26 cellular contexts compared by ENCODE assay signal in genomic region chr2:209685340-209685739, GRCh38.
"Had no signal": no experiment of that assay in that cellular context is flagged by ENCODE, and none has a peak within 500 bp of the region (broad histone marks: within the 10 kb centered on the region; RNA-seq: fewer than 3 reads in every experiment).

No MANE protein-coding gene starts in this region.

- H3K4me3 Mint-ChIP-seq: activated B cell treated with CpG ODN at 0.5 μM for 24 hours; activated CD8-positive, alpha-beta T cell treated with anti-CD3 and anti-CD28 coated beads for 36 hours; activated naive CD8-positive, alpha-beta T cell; activated T-cell treated with anti-CD3 and anti-CD28 coated beads, Interleukin-2, amount 50 U/mL, for 4 hours; activated T-helper 17 cell treated with anti-CD3 and anti-CD28 coated beads, Interleukin-2, amount 50 U/mL, for 72 hours; T-helper 17 cell; T-helper 2 cell treated with Interferon-gamma antibody and Interleukin-4, amounts not matched to agents 5 μg/mL and 100 μg/mL, for 36 hours had no signal

- H3K4me1 Mint-ChIP-seq: activated B cell treated with CpG ODN at 0.5 μM for 24 hours; activated T-helper 17 cell treated with anti-CD3 and anti-CD28 coated beads, Interleukin-2, amount 50 U/mL, for 72 hours; T-helper 17 cell had no signal

- ATAC-seq: activated CD4-positive, CD25-positive, alpha-beta regulatory T cell treated with anti-CD3 and anti-CD28 coated beads, Interleukin-2, amount 50 U/mL, for 24 hours; activated CD8-positive, alpha-beta T cell treated with anti-CD3 and anti-CD28 coated beads for 36 hours; activated T-cell treated with anti-CD3 and anti-CD28 coated beads, Interleukin-2, amount 50 U/mL, for 4 hours; activated T-helper 17 cell treated with anti-CD3 and anti-CD28 coated beads, Interleukin-2, amount 50 U/mL, for 72 hours; gastroesophageal sphincter; T-helper 17 cell had no signal

- H3K9me3 Mint-ChIP-seq: activated B cell treated with CpG ODN at 0.5 μM for 24 hours; activated CD8-positive, alpha-beta T cell treated with anti-CD3 and anti-CD28 coated beads for 36 hours; activated T-cell treated with anti-CD3 and anti-CD28 coated beads, Interleukin-2, amount 50 U/mL, for 4 hours; activated T-helper 17 cell treated with anti-CD3 and anti-CD28 coated beads, Interleukin-2, amount 50 U/mL, for 72 hours; T-helper 2 cell treated with Interferon-gamma antibody and Interleukin-4, amounts not matched to agents 5 μg/mL and 100 μg/mL, for 36 hours had no signal

- H3K27me3 Mint-ChIP-seq: activated B cell treated with CpG ODN at 0.5 μM for 24 hours; activated CD8-positive, alpha-beta T cell treated with anti-CD3 and anti-CD28 coated beads for 36 hours; activated naive CD8-positive, alpha-beta T cell; T-helper 17 cell had no signal

- H3K36me3 Mint-ChIP-seq: activated naive CD8-positive, alpha-beta T cell had no signal

- DNase-seq: activated B cell treated with CpG ODN at 0.5 μM for 24 hours; activated CD4-positive, alpha-beta T cell treated with anti-CD3 and anti-CD28 coated beads for 48 hours; activated CD4-positive, alpha-beta T cell treated with anti-CD3 and anti-CD28 coated beads, Interleukin-2, amount 50 U/mL, for 1 hour; activated CD4-positive, alpha-beta T cell treated with anti-CD3 and anti-CD28 coated beads, Interleukin-2, amount 50 U/mL, for 48 hours; activated CD8-positive, alpha-beta memory T cell treated with anti-CD3 and anti-CD28 coated beads for 24 hours; activated CD8-positive, alpha-beta T cell treated with anti-CD3 and anti-CD28 coated beads for 36 hours; activated effector memory CD4-positive, alpha-beta T cell treated with Interleukin-2 at 50 U/mL for 16 hours; activated gamma-delta T cell treated with Interleukin-2 at 50 U/mL for 16 hours; activated naive CD4-positive, alpha-beta T cell treated with anti-CD3 and anti-CD28 coated beads, Interleukin-2, amount 50 U/mL, for 16 hours; activated naive CD4-positive, alpha-beta T cell treated with Interleukin-2 at 50 U/mL for 16 hours; activated T-cell treated with anti-CD3 and anti-CD28 coated beads, Interleukin-2, amount 50 U/mL, for 4 hours; amniotic stem cell; central memory CD4-positive, alpha-beta T cell; cerebellar nuclear complex; colonic mucosa; effector CD8-positive, alpha-beta T cell; esophagus squamous epithelium; T-helper 1 cell; T-helper 17 cell; T1000; WERI-Rb-1 had no signal

- H3K27ac Mint-ChIP-seq: activated B cell treated with CpG ODN at 0.5 μM for 24 hours; activated CD8-positive, alpha-beta T cell treated with anti-CD3 and anti-CD28 coated beads for 36 hours; activated naive CD8-positive, alpha-beta T cell; activated T-helper 17 cell treated with anti-CD3 and anti-CD28 coated beads, Interleukin-2, amount 50 U/mL, for 72 hours; T-helper 17 cell; T-helper 2 cell treated with Interferon-gamma antibody and Interleukin-4, amounts not matched to agents 5 μg/mL and 100 μg/mL, for 36 hours had no signal
